28 cellular contexts compared by ENCODE assay signal in the genomic region with DNA sequence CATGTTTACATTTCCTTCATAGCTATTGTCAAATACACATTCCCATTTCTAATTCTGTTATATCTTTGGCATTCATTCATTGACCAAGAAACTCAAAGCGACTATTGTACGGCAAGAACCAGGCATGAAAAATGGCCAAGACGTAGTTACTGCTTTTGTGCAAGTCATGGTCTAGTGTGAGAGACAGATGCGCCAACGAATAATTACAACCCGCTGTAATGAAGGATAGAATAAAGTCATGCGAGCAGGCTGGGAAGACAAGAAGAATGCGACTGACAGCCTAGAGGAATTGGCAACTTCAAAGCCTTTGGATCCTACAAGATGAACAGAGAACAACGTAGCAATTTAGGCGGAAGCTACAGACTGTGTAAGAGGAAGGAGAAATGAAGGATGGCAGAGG.
"Had no signal": no experiment of that assay in that cellular context is flagged by ENCODE, and none has a peak within 500 bp of the region (broad histone marks: within the 10 kb centered on the region; RNA-seq: fewer than 3 reads in every experiment).

No MANE protein-coding gene starts in this region.

- H3K4me3 ChIP-seq: Peyer's patch, SJSA1 had no signal

- H3K9ac ChIP-seq: SK-N-SH had no signal

- H3K4me2 ChIP-seq: SK-N-SH had no signal

- H3K9me3 ChIP-seq: Peyer's patch, SJSA1, SK-N-SH had no signal

- DNase-seq: activated CD4-positive, alpha-beta T cell treated with anti-CD3 and anti-CD28 coated beads, Interleukin-2, amount 10 ng/mL, durations not matched to agents 24 days and 14 days; activated CD4-positive, alpha-beta T cell treated with anti-CD3 and anti-CD28 coated beads, Interleukin-2, amount 50 U/mL, for 4 hours; activated CD8-positive, alpha-beta T cell treated with anti-CD3 and anti-CD28 coated beads, Interleukin-2, amount 10 ng/mL, durations not matched to agents 7 days and 5 days; activated effector memory CD4-positive, alpha-beta T cell treated with Interleukin-2 at 50 U/mL for 16 hours; activated naive CD4-positive, alpha-beta T cell; activated naive CD4-positive, alpha-beta T cell treated with anti-CD3 and anti-CD28 coated beads, Interleukin-2, amount 50 U/mL, for 16 hours; activated naive CD8-positive, alpha-beta T cell treated with anti-CD3 and anti-CD28 coated beads for 36 hours; activated T-cell treated with anti-CD3 and anti-CD28 coated beads, Interleukin-2, amount 50 U/mL, for 48 hours; amniotic stem cell; aorta; brain microvascular endothelial cell; central memory CD4-positive, alpha-beta T cell; NCI-H1105; NCI-H1417 treated with DMSO at 0.1 percent for 48 hours; NCI-H1694 treated with DMSO at 0.1 percent for 48 hours; NCI-H2029; NCI-H510A; NCI-H526; NCI-H748 treated with DMSO at 0.1 percent for 48 hours; NK-92 treated with Interleukin-12 subunit alpha and Interleukin-12 subunit beta, amount 100 ng/mL, for 24 hours; PC-3; Peyer's patch; RPMI8226; SHP77 treated with DMSO at 0.1 percent for 48 hours; SK-N-SH had no signal

- H3K4me1 ChIP-seq: Peyer's patch, SJSA1 had no signal

- H3K4me1 Mint-ChIP-seq: activated CD4-positive, alpha-beta T cell treated with anti-CD3 and anti-CD28 coated beads, Interleukin-2, amount 10 ng/mL, durations not matched to agents 24 days and 14 days; activated naive CD8-positive, alpha-beta T cell treated with anti-CD3 and anti-CD28 coated beads for 36 hours had no signal

- H3K27ac Mint-ChIP-seq: activated CD4-positive, alpha-beta T cell treated with anti-CD3 and anti-CD28 coated beads, Interleukin-2, amount 10 ng/mL, durations not matched to agents 24 days and 14 days; activated CD8-positive, alpha-beta T cell treated with anti-CD3 and anti-CD28 coated beads, Interleukin-2, amount 10 ng/mL, durations not matched to agents 7 days and 5 days; activated naive CD8-positive, alpha-beta T cell treated with anti-CD3 and anti-CD28 coated beads for 36 hours; T-helper 1 cell treated with Interleukin-12 subunit alpha and Interleukin-12 subunit beta and Interleukin-4 antibody, amounts not matched to agents 30 μg/mL and 1 μg/mL, for 36 hours; T-helper 2 cell treated with Interferon-gamma antibody and Interleukin-4, amounts not matched to agents 5 μg/mL and 100 μg/mL, for 36 hours had no signal

- H3K4me3 Mint-ChIP-seq: activated CD4-positive, alpha-beta T cell treated with anti-CD3 and anti-CD28 coated beads, Interleukin-2, amount 10 ng/mL, durations not matched to agents 24 days and 14 days; activated CD8-positive, alpha-beta T cell treated with anti-CD3 and anti-CD28 coated beads, Interleukin-2, amount 10 ng/mL, durations not matched to agents 7 days and 5 days; activated naive CD8-positive, alpha-beta T cell treated with anti-CD3 and anti-CD28 coated beads for 36 hours; T-helper 1 cell treated with Interleukin-12 subunit alpha and Interleukin-12 subunit beta and Interleukin-4 antibody, amounts not matched to agents 30 μg/mL and 1 μg/mL, for 36 hours; T-helper 2 cell treated with Interferon-gamma antibody and Interleukin-4, amounts not matched to agents 5 μg/mL and 100 μg/mL, for 36 hours had no signal

- H3K36me3 Mint-ChIP-seq: activated naive CD8-positive, alpha-beta T cell treated with anti-CD3 and anti-CD28 coated beads for 36 hours had no signal

- H3K27ac ChIP-seq: brain microvascular endothelial cell, Peyer's patch, SJSA1 had no signal

- H3K27me3 Mint-ChIP-seq: activated CD4-positive, alpha-beta T cell treated with anti-CD3 and anti-CD28 coated beads, Interleukin-2, amount 10 ng/mL, durations not matched to agents 24 days and 14 days; activated naive CD8-positive, alpha-beta T cell treated with anti-CD3 and anti-CD28 coated beads for 36 hours had no signal

- H3K27me3 ChIP-seq: brain microvascular endothelial cell, Peyer's patch, SJSA1 had no signal

- H3K36me3 ChIP-seq: brain microvascular endothelial cell, Peyer's patch, SJSA1 had no signal

- ATAC-seq: activated CD8-positive, alpha-beta T cell treated with anti-CD3 and anti-CD28 coated beads, Interleukin-2, amount 10 ng/mL, durations not matched to agents 7 days and 5 days; PC-3 had no signal
